In genomic region chr11:114762437-114762836, GRCh38 we compare ENCODE assay signal across 8 cellular contexts.
DNase-seq lines count a peak whose midpoint lies in the region; FAIRE-seq and TF ChIP-seq lines count a peak whose summit lies in the region.

No MANE protein-coding gene starts in this region.

- intact Hi-C loops in ovary (cut with DNase I): loop anchor here in 1 of 4 donors (2.0 kb wide), 1 partner anchor 422 kb away; no protein-coding TSS in a partner anchor

- WGBS in ovary, 3 donors: 1 to 3% (median 3%) methylated on average over 4 of the region's 4 CpGs

- no peak overlapping the region for H3K27ac ChIP-seq in ovary

- H3K4me3 ChIP-seq in ovary: no peak overlapping the region

- H3K9me3 ChIP-seq in ovary: no peaks in the 10 kb centered on the region

- FAIRE-seq in D721Med (lab: Jason Lieb, UNC): peak; percentile 91

- TF ChIP-seq EP300 in ovary (IDR thresholded peaks at IDR 0.05): no peak

- no peaks in the 10 kb centered on the region for H3K4me1 ChIP-seq in ovary (ENCODE audit: insufficient read depth)

- TF ChIP-seq CTCF in D721Med (IDR thresholded peaks at IDR 0.05; ENCODE audit: insufficient read depth, missing control alignments) (peak; percentile 77), ovary (IDR thresholded peaks at IDR 0.05) (peak in 1 of 3 donors; percentile 16)

- no peaks in the 10 kb centered on the region for H3K36me3 ChIP-seq in ovary

- DNase-seq in D721Med (ENCODE audit: insufficient read length, low spot score) (no peak), KG1 (lab: John Stamatoyannopoulos, UW) (peak; percentile 6), UCSD-AML1 (lab: John Stamatoyannopoulos, UW; ENCODE audit: unreplicated experiment) (peak; percentile 53), foreskin melanocyte (peak; percentile 14), ovary (peak; percentile 27 to 76 (median 44)), NCI-H1105 treated with DMSO at 0.1 percent for 48 hours (lab: John Stamatoyannopoulos, UW) (no peak), NCI-H2029 treated with DMSO at 0.1 percent for 48 hours (lab: John Stamatoyannopoulos, UW) (no peak)
- no peak for DNase-seq in activated effector memory CD4-positive, alpha-beta T cell treated with Interleukin-2 at 50 U/mL for 16 hours

- H3K27me3 ChIP-seq in ovary: no peaks in the 10 kb centered on the region

- TF ChIP-seq POLR2A in ovary (IDR thresholded peaks at IDR 0.05): no peak

Comparison
In these comparisons a context has a peak if more than half of its experiments do, and no peak if none do; other contexts are left out.
1. DNase-seq: peak in KG1 (single experiment), UCSD-AML1 (single experiment), foreskin melanocyte (single experiment) and ovary (5 of 5); none in D721Med (single experiment), activated effector memory CD4-positive, alpha-beta T cell treated with Interleukin-2 at 50 U/mL for 16 hours (single experiment), NCI-H1105 treated with DMSO at 0.1 percent for 48 hours (single experiment) and NCI-H2029 treated with DMSO at 0.1 percent for 48 hours (single experiment).